ENCODE assay signal across 8 cellular contexts in the genomic region with DNA sequence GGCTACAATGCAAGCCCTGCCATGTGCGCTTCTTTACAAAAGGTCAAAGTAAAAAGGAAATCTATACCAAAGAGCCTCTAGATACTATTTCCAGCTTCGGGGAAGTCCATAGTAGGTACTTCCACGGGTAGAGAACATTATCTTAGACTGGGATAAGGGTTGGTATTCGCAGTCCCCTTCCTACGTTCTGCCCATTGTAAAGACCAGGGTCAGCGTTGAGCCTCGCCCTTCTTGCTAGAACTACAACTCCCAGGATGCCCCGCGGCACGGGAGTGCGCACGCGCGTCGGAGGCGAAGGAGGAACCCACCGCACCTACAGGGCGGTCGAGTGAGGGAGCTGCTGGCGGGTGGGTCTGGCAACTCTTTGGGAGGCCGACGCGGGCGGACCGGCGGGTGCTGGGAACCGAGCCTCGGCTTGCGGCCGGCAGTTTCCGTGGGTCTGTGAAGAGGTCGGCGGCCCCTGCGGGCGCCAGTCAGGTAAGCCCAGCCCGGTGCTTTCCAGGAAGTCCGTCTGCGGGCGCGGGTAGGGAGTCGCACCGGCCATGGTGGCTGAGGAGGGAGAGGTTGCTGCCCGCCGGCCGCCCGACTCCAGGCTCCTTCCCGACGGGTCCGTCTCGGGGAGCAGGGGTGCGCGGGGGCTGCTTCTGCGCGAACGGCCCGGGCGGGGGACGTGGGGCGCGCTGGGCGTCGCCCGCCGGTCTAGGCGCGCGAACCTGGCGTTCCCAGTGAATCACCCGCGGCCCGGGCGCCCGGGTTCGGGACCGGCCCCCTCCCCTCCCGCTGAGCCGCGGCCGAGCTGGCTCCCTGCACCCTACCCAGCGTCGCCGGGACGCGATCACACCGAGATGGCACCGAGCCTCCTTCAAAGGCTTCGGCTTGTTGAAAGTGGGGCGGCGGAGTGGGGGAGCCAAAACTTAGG. TPM values are rescaled to one million over a fixed set of nuclear protein-coding genes. Genes with fewer than 3 reads are reported as not detected.
DNase-seq lines count a peak whose midpoint lies in the region; ATAC-seq and TF ChIP-seq lines count a peak whose summit lies in the region.

Gene TMOD3, plus strand, starts transcription at position 294 of the 919 bp plus-strand sequence. CDS start 33,232 bp downstream, outside the sequence.

- H3K4me3 ChIP-seq in AG04450 (ENCODE audit: low read depth, low read length): peak within 1 kb of the TSS; percentile 84

- POLR2A ChIA-PET in AG04450 (lab: Yijun Ruan, JAX): interaction anchor here (0.6 to 2.0 kb wide), 4 partner anchors 46 to 64 kb away, joined by 3 to 11 read pairs (median 4); no protein-coding TSS in a partner anchor

- peak; percentile 9; the same call in 1 of the 2 replicates for TF ChIP-seq CTCF in AG04450 (IDR thresholded peaks at IDR 0.05; ENCODE audit: low read depth, low read length)

- no peaks in the 10 kb centered on the region for H3K9me3 ChIP-seq in AG04450 (ENCODE audit: control insufficient read depth, insufficient read depth, low read length)

- no peaks in the 10 kb centered on the region for H3K27me3 ChIP-seq in AG04450 (ENCODE audit: control insufficient read depth, insufficient read depth, low read length)

- DNase-seq in AG04450 (ENCODE audit: low read depth, low spot score) (peak; percentile 74), NCI-H226 (peak; percentile 96), cerebellar nuclear complex (lab: John Stamatoyannopoulos, UW) (peak; percentile 37 to 85), islet precursor cell (peak; percentile 98)
- DNase-seq in activated CD4-positive, CD25-positive, alpha-beta regulatory T cell treated with anti-CD3 and anti-CD28 coated beads, Interleukin-2, amount 50 U/mL, for 72 hours: peak; percentile 95
- peak; percentile 88 for DNase-seq in stimulated activated CD4-positive, alpha-beta T cell treated with anti-CD3 and anti-CD28 coated beads, Interleukin-12 subunit alpha, Interleukin-12 subunit beta, amount 100 ng/mL, for 4 hours

- H3K27ac ChIP-seq in AG04450 (ENCODE audit: low read depth, low read length): peak within 1 kb of the TSS; percentile 80

- CTCF ChIA-PET in AG04450 (lab: Charles Lee): interaction anchor here (0.6 to 2.2 kb wide), 2 partner anchors 60 to 1109 kb away, joined by 3 to 8 read pairs; no protein-coding TSS in a partner anchor

- ATAC-seq in GM18873 (IDR thresholded peaks at IDR 0.05; ENCODE audit: low FRiP score, unreplicated experiment) (peak; percentile 83), HG03135 (IDR thresholded peaks at IDR 0.05; ENCODE audit: unreplicated experiment) (peak; percentile 77)

RNA-seq across cellular contexts. Expression of gene TMOD3, which starts in this region (rescaled TPM):
- 22.7 and 29.8 TPM in 2 replicates for polyA plus RNA-seq in AG04450 (2011; rRNA removed)
- polyA minus RNA-seq in AG04450 (2011; rRNA and poly(A)+ RNA removed): 11.2 and 20.8 TPM in 2 replicates

Comparison
In these comparisons a context has a peak if more than half of its experiments do, and no peak if none do; other contexts are left out.
1. Peak in every context shown above with its lines: DNase-seq, ATAC-seq, H3K4me3 ChIP-seq and H3K27ac ChIP-seq.